Comparison of ENCODE assay signal across 8 cellular contexts in genomic region chr11:60912851-60913550, GRCh38. TPM values are rescaled to one million over a fixed set of nuclear protein-coding genes. Genes with fewer than 3 reads are reported as not detected.
DNase-seq lines count a peak whose midpoint lies in the region; ATAC-seq, FAIRE-seq and TF ChIP-seq lines count a peak whose summit lies in the region.

No MANE protein-coding gene starts in this region.

- H3K9ac ChIP-seq in endothelial cell of umbilical vein (replicated peaks; ENCODE audit: extremely low read depth, insufficient read depth, low read length), result peak overlapping the region; percentile 74

- H2AFZ ChIP-seq in endothelial cell of umbilical vein (ENCODE audit: low read depth, low read length), result peak overlapping the region; percentile 96

- no peak for DNase-seq in CD8-positive, alpha-beta memory T cell
- DNase-seq in Panc1 (ENCODE audit: low read depth, low spot score), result no peak
- DNase-seq in endothelial cell of umbilical vein (ENCODE audit: low read depth, low spot score), result peak; percentile 22
- DNase-seq in ovary, result peak in 1 of 5 donors; percentile 52
- DNase-seq in NCI-H1694 treated with DMSO at 0.1 percent for 48 hours (lab: John Stamatoyannopoulos, UW), result no peak
- DNase-seq in NCI-H2107 treated with DMSO at 0.1 percent for 48 hours (lab: John Stamatoyannopoulos, UW; ENCODE audit: unreplicated experiment), result no peak
- DNase-seq in cerebellum (ENCODE audit: low spot score), result no peak

- H3K36me3 Mint-ChIP-seq in CD8-positive, alpha-beta memory T cell, result peaks cover 0 to 12% (median 0%) of the 10 kb centered on the region in 3 donors

- in situ Hi-C loops in Panc1 (cut with HindIII; ENCODE audit: low pct_unique_long_range_greater_than_20kb, low sequenced_read_pairs), result no loop called here

- H3K27me3 Mint-ChIP-seq in CD8-positive, alpha-beta memory T cell, result no peaks in the 10 kb centered on the region

- peaks cover 59 to 77% (median 63%) of the 10 kb centered on the region in 3 donors for H3K4me1 Mint-ChIP-seq in CD8-positive, alpha-beta memory T cell

- peaks cover 2% of the 10 kb centered on the region for H3K36me3 ChIP-seq in CD8-positive, alpha-beta memory T cell (ENCODE audit: insufficient read depth, low read length)
- H3K36me3 ChIP-seq in Panc1 (ENCODE audit: control insufficient read depth, insufficient read depth, low read length), result no peaks in the 10 kb centered on the region
- no peaks in the 10 kb centered on the region for H3K36me3 ChIP-seq in endothelial cell of umbilical vein (ENCODE audit: control insufficient read depth in 2 of 2, extremely low read depth in 1 of 2, insufficient read depth in 2 of 2, low read length in 2 of 2)
- no peaks in the 10 kb centered on the region for H3K36me3 ChIP-seq in ovary

- CTCF ChIA-PET in CD8-positive, alpha-beta memory T cell (lab: Charles Lee), result interaction anchor here (0.7 to 4.8 kb wide), 8 partner anchors 8 to 595 kb away, joined by 3 to 51 read pairs (median 7); partner anchors contain the start of gene PRPF19
- CTCF ChIA-PET in Panc1 (lab: Charles Lee), result no interaction called here
- CTCF ChIA-PET in endothelial cell of umbilical vein (lab: Charles Lee), result interaction anchor here (0.9 to 4.8 kb wide), 10 partner anchors 8 to 240 kb away, joined by 3 to 32 read pairs (median 4); no protein-coding TSS in a partner anchor

- ATAC-seq in Panc1 (no peak), HG03097 (IDR thresholded peaks at IDR 0.05; ENCODE audit: low FRiP score, unreplicated experiment) (no peak)

- intact Hi-C loops in Panc1 (cut with micrococcal nuclease; ENCODE audit: unreplicated experiment), result no loop called here
- intact Hi-C loops in endothelial cell of umbilical vein (cut with micrococcal nuclease), result loop anchor here (10.0 kb wide), 1 partner anchor 222 kb away; no protein-coding TSS in a partner anchor
- intact Hi-C loops in ovary (cut with DNase I), result no loop called here

- peak overlapping the region; percentile 73 to 99 (median 97) for H3K4me3 Mint-ChIP-seq in CD8-positive, alpha-beta memory T cell

- H3K9me3 ChIP-seq in CD8-positive, alpha-beta memory T cell (ENCODE audit: low read length), result no peaks in the 10 kb centered on the region
- H3K9me3 ChIP-seq in Panc1 (ENCODE audit: control insufficient read depth, insufficient read depth, low read depth, low read length) (no peaks in the 10 kb centered on the region), endothelial cell of umbilical vein (replicated peaks; ENCODE audit: control insufficient read depth, insufficient read depth, low read length) (no peaks in the 10 kb centered on the region), ovary (no peaks in the 10 kb centered on the region)

- POLR2A ChIA-PET in CD8-positive, alpha-beta memory T cell (lab: Charles Lee), result interaction anchor here (0.6 to 3.8 kb wide), 8 partner anchors 8 to 880 kb away, joined by 3 to 33 read pairs (median 4); partner anchors contain the start of genes CD5, FEN1 and PRPF19
- POLR2A ChIA-PET in Panc1 (lab: Charles Lee) (no interaction called here), endothelial cell of umbilical vein (lab: Charles Lee) (interaction anchor here (1.0 to 1.5 kb wide), 2 partner anchors 11 to 14 kb away, joined by 3 to 5 read pairs; partner anchors contain the start of gene TMEM132A)

- H3K27ac ChIP-seq in CD8-positive, alpha-beta memory T cell (ENCODE audit: low read depth, low read length), result peak overlapping the region; percentile 82
- H3K27ac ChIP-seq in Panc1 (ENCODE audit: low read length), result peak overlapping the region; percentile 97
- H3K27ac ChIP-seq in endothelial cell of umbilical vein (ENCODE audit: insufficient read depth, low read depth, low read length), result peak overlapping the region; percentile 65
- peak overlapping the region; percentile 73 to 96 for H3K27ac ChIP-seq in ovary

- peaks cover 47% of the 10 kb centered on the region for H3K4me1 ChIP-seq in CD8-positive, alpha-beta memory T cell (ENCODE audit: insufficient read depth, low read length)
- H3K4me1 ChIP-seq in Panc1 (ENCODE audit: control insufficient read depth, insufficient read depth, low read length), result peaks cover 15% of the 10 kb centered on the region
- H3K4me1 ChIP-seq in endothelial cell of umbilical vein (ENCODE audit: control insufficient read depth, extremely low read depth, insufficient read depth, low read length), result peaks cover 26% of the 10 kb centered on the region
- peaks cover 3% of the 10 kb centered on the region for H3K4me1 ChIP-seq in ovary (ENCODE audit: insufficient read depth)

- no peaks in the 10 kb centered on the region for H3K9me1 ChIP-seq in endothelial cell of umbilical vein (replicated peaks; ENCODE audit: control insufficient read depth, extremely low read depth, insufficient read depth, low read length)

- FAIRE-seq in endothelial cell of umbilical vein (lab: Jason Lieb, UNC), result peak; percentile 64

- no peak for TF ChIP-seq CTCF in Panc1 (IDR thresholded peaks at IDR 0.05)
- no peak for TF ChIP-seq CTCF in endothelial cell of umbilical vein (IDR thresholded peaks at IDR 0.05; ENCODE audit: extremely low read depth in 1 of 2, insufficient read depth in 1 of 2, low read depth in 1 of 2, low read length in 2 of 2)
- no peak for TF ChIP-seq CTCF in ovary (IDR thresholded peaks at IDR 0.05)

- TF ChIP-seq POLR2A in endothelial cell of umbilical vein (IDR thresholded peaks at IDR 0.05; ENCODE audit: low read depth, low read length) (no peak), ovary (IDR thresholded peaks at IDR 0.05) (no peak)

- peak overlapping the region; percentile 58 to 99 (median 98) for H3K27ac Mint-ChIP-seq in CD8-positive, alpha-beta memory T cell

- peak overlapping the region; percentile 91 for H3K4me3 ChIP-seq in CD8-positive, alpha-beta memory T cell (ENCODE audit: low read length)
- H3K4me3 ChIP-seq in Panc1 (ENCODE audit: low read depth in 2 of 2, low read length in 2 of 2) (peak overlapping the region; percentile 69 to 79; a peak in 3 of 4 replicates), endothelial cell of umbilical vein (replicated peaks in 1 of 3; ENCODE audit: insufficient read depth in 1 of 3, low read depth in 1 of 3, low read length in 3 of 3) (peak overlapping the region in 2 of 3 experiments; percentile 76 to 79), ovary (no peak overlapping the region)

- 65 to 72% (median 71%) methylated on average over 22 of the region's 22 CpGs for WGBS in ovary, 3 donors

- H3K4me2 ChIP-seq in endothelial cell of umbilical vein (ENCODE audit: insufficient read depth, low read length), result peak overlapping the region; percentile 94

- no peak for TF ChIP-seq EP300 in ovary (IDR thresholded peaks at IDR 0.05)

- dilution Hi-C loops in endothelial cell of umbilical vein (cut with MboI; ENCODE audit: extremely low pct_ligation_motif_present, low sequenced_read_pairs), result no loop called here

- no peaks in the 10 kb centered on the region for H3K9me3 Mint-ChIP-seq in CD8-positive, alpha-beta memory T cell

- H4K20me1 ChIP-seq in endothelial cell of umbilical vein (replicated peaks; ENCODE audit: control insufficient read depth, extremely low read depth, insufficient read depth, low read length), result no peaks in the 10 kb centered on the region

- no peaks in the 10 kb centered on the region for H3K27me3 ChIP-seq in CD8-positive, alpha-beta memory T cell (ENCODE audit: insufficient read depth, low read length, poor library complexity, severe bottlenecking)
- H3K27me3 ChIP-seq in Panc1 (ENCODE audit: control insufficient read depth, insufficient read depth, low read length), result 0 out of 2 replicates have a peak, but pooled peaks cover 3% of the 10 kb centered on the region
- H3K27me3 ChIP-seq in endothelial cell of umbilical vein (ENCODE audit: control insufficient read depth in 2 of 2, insufficient read depth in 2 of 2, low read length in 2 of 2), result peaks cover 0 to 5% of the 10 kb centered on the region in 2 experiments
- H3K27me3 ChIP-seq in ovary, result no peaks in the 10 kb centered on the region

- BruUV-seq in Panc1 (replicated peaks; lab: Mats Ljungman, UMichigan) (no TSS peak), endothelial cell of umbilical vein (replicated peaks; lab: Mats Ljungman, UMichigan) (no TSS peak)

- H3K79me2 ChIP-seq in endothelial cell of umbilical vein (ENCODE audit: control insufficient read depth, insufficient read depth, low read length), result peaks cover 35% of the 10 kb centered on the region

RNA-seq across cellular contexts. Expression of gene TMEM109, which starts 1.0 kb away (rescaled TPM):
- 100 to 1,000 TPM; 144 to 147 TPM for total RNA-seq in CD8-positive, alpha-beta memory T cell
- 396 TPM for polyA plus RNA-seq in CD8-positive, alpha-beta memory T cell
- 91.8 TPM for total RNA-seq in Panc1 (2021; ENCODE audit: unreplicated experiment)
- 72.0 TPM for polyA plus RNA-seq in Panc1 (2012; ENCODE audit: insufficient read length)
- 172 and 192 TPM in 2 replicates for total RNA-seq in endothelial cell of umbilical vein
- polyA plus RNA-seq in endothelial cell of umbilical vein, result 141 and 143 TPM in 2 replicates
- polyA plus RNA-seq in endothelial cell of umbilical vein (2011; cell fraction: cytosol; rRNA removed), result 110 and 120 TPM in 2 replicates
- 44.9 and 46.5 TPM in 2 replicates for polyA plus RNA-seq in endothelial cell of umbilical vein (2011; cell fraction: nucleus; rRNA removed)
- polyA plus RNA-seq in endothelial cell of umbilical vein (2012), result 134 and 137 TPM in 2 replicates
- polyA minus RNA-seq in endothelial cell of umbilical vein, result 96.8 and 102 TPM in 2 replicates
- polyA minus RNA-seq in endothelial cell of umbilical vein (2011; cell fraction: cytosol; rRNA and poly(A)+ RNA removed), result 31.4 TPM
- 15.1 and 18.6 TPM in 2 replicates for polyA minus RNA-seq in endothelial cell of umbilical vein (2011; cell fraction: nucleus; rRNA and poly(A)+ RNA removed)
- total RNA-seq in ovary, result 100 to 1,000 TPM in 5 of 7 donors, 10 to 100 TPM in 2; 88.7 to 143 (median 109) TPM
- polyA plus RNA-seq in ovary, result 100 to 1,000 TPM; 133 to 145 TPM
- 7.3 TPM for total RNA-seq in cerebellum

RNA-seq across cellular contexts. Expression of gene PRPF19, which starts 6.6 kb away (rescaled TPM):
- 100 to 1,000 TPM; 201 to 204 TPM for total RNA-seq in CD8-positive, alpha-beta memory T cell
- polyA plus RNA-seq in CD8-positive, alpha-beta memory T cell, result 19.0 TPM
- 149 TPM for total RNA-seq in Panc1 (2021; ENCODE audit: unreplicated experiment)
- 198 TPM for polyA plus RNA-seq in Panc1 (2012; ENCODE audit: insufficient read length)
- 114 and 126 TPM in 2 replicates for total RNA-seq in endothelial cell of umbilical vein
- polyA plus RNA-seq in endothelial cell of umbilical vein, result 97.1 and 121 TPM in 2 replicates
- 59.2 and 60.9 TPM in 2 replicates for polyA plus RNA-seq in endothelial cell of umbilical vein (2011; cell fraction: cytosol; rRNA removed)
- polyA plus RNA-seq in endothelial cell of umbilical vein (2011; cell fraction: nucleus; rRNA removed), result 56.2 and 57.8 TPM in 2 replicates
- 94.9 and 116 TPM in 2 replicates for polyA plus RNA-seq in endothelial cell of umbilical vein (2012)
- 67.3 and 68.0 TPM in 2 replicates for polyA minus RNA-seq in endothelial cell of umbilical vein
- 64.3 TPM for polyA minus RNA-seq in endothelial cell of umbilical vein (2011; cell fraction: cytosol; rRNA and poly(A)+ RNA removed)
- 43.5 and 61.7 TPM in 2 replicates for polyA minus RNA-seq in endothelial cell of umbilical vein (2011; cell fraction: nucleus; rRNA and poly(A)+ RNA removed)
- total RNA-seq in ovary, result 100 to 1,000 TPM in 2 of 7 donors, 10 to 100 TPM in 5; 44.1 to 109 (median 97.2) TPM
- 10 to 100 TPM; 66.2 to 73.4 TPM for polyA plus RNA-seq in ovary
- total RNA-seq in cerebellum, result 48.2 TPM

RNA-seq across cellular contexts. Expression of gene TMEM132A, which starts 11.3 kb away (rescaled TPM):
- under 1 TPM; 0.68 to 0.73 TPM for total RNA-seq in CD8-positive, alpha-beta memory T cell
- polyA plus RNA-seq in CD8-positive, alpha-beta memory T cell, result not detected
- 154 TPM for total RNA-seq in Panc1 (2021; ENCODE audit: unreplicated experiment)
- 211 TPM for polyA plus RNA-seq in Panc1 (2012; ENCODE audit: insufficient read length)
- 106 and 120 TPM in 2 replicates for total RNA-seq in endothelial cell of umbilical vein
- polyA plus RNA-seq in endothelial cell of umbilical vein, result 74.3 and 97.9 TPM in 2 replicates
- polyA plus RNA-seq in endothelial cell of umbilical vein (2011; cell fraction: cytosol; rRNA removed), result 41.5 and 70.3 TPM in 2 replicates
- polyA plus RNA-seq in endothelial cell of umbilical vein (2011; cell fraction: nucleus; rRNA removed), result 232 and 251 TPM in 2 replicates
- 74.2 and 116 TPM in 2 replicates for polyA plus RNA-seq in endothelial cell of umbilical vein (2012)
- 45.9 and 54.1 TPM in 2 replicates for polyA minus RNA-seq in endothelial cell of umbilical vein
- polyA minus RNA-seq in endothelial cell of umbilical vein (2011; cell fraction: cytosol; rRNA and poly(A)+ RNA removed), result 16.0 TPM
- 49.9 and 59.0 TPM in 2 replicates for polyA minus RNA-seq in endothelial cell of umbilical vein (2011; cell fraction: nucleus; rRNA and poly(A)+ RNA removed)
- 10 to 100 TPM; 16.5 to 34.1 (median 21.3) TPM for total RNA-seq in ovary
- 10 to 100 TPM in 1 of 2 donors, 1 to 10 TPM in 1; 2.9 to 21.3 TPM for polyA plus RNA-seq in ovary
- 69.1 TPM for total RNA-seq in cerebellum

RNA-seq across cellular contexts. Expression of gene SLC15A3, which starts 39.0 kb away (rescaled TPM):
- 1 to 10 TPM; 1.2 to 1.5 TPM for total RNA-seq in CD8-positive, alpha-beta memory T cell
- not detected for polyA plus RNA-seq in CD8-positive, alpha-beta memory T cell
- total RNA-seq in Panc1 (2021; ENCODE audit: unreplicated experiment) (8.7 TPM), endothelial cell of umbilical vein (1.7 and 4.4 TPM in 2 replicates), ovary (10 to 100 TPM; 25.3 to 55.8 (median 43.9) TPM), cerebellum (3.3 TPM)
- 6.4 TPM for polyA plus RNA-seq in Panc1 (2012; ENCODE audit: insufficient read length)
- polyA plus RNA-seq in endothelial cell of umbilical vein (3.3 TPM in 2 replicates), ovary (10 to 100 TPM; 27.2 to 38.9 TPM)
- polyA plus RNA-seq in endothelial cell of umbilical vein (2011; cell fraction: cytosol; rRNA removed), result 1.4 and 1.7 TPM in 2 replicates
- 1.4 and 2.4 TPM in 2 replicates for polyA plus RNA-seq in endothelial cell of umbilical vein (2011; cell fraction: nucleus; rRNA removed)
- polyA plus RNA-seq in endothelial cell of umbilical vein (2012), result 1.7 and 3.3 TPM in 2 replicates
- polyA minus RNA-seq in endothelial cell of umbilical vein, result 2.0 and 2.6 TPM in 2 replicates
- not detected for polyA minus RNA-seq in endothelial cell of umbilical vein (2011; cell fraction: cytosol; rRNA and poly(A)+ RNA removed)
- 2.1 and 5.8 TPM in 2 replicates for polyA minus RNA-seq in endothelial cell of umbilical vein (2011; cell fraction: nucleus; rRNA and poly(A)+ RNA removed)

RNA-seq across cellular contexts. Expression of gene ZP1, which starts 45.7 kb away (rescaled TPM):
- not detected for total RNA-seq in CD8-positive, alpha-beta memory T cell
- polyA plus RNA-seq in CD8-positive, alpha-beta memory T cell, result 0.22 TPM
- total RNA-seq in Panc1 (2021; ENCODE audit: unreplicated experiment) (not detected), endothelial cell of umbilical vein (not detected in 2 replicates), ovary (not detected), cerebellum (not detected)
- polyA plus RNA-seq in Panc1 (2012; ENCODE audit: insufficient read length), result not detected
- polyA plus RNA-seq in endothelial cell of umbilical vein (not detected in 2 replicates), ovary (under 1 TPM in 1 of 2 donors, not detected in 1; 0.17 TPM)
- polyA plus RNA-seq in endothelial cell of umbilical vein (2011; cell fraction: cytosol; rRNA removed), result not detected in 2 replicates
- not detected in 2 replicates for polyA plus RNA-seq in endothelial cell of umbilical vein (2011; cell fraction: nucleus; rRNA removed)
- not detected in 2 replicates for polyA plus RNA-seq in endothelial cell of umbilical vein (2012)
- not detected in 2 replicates for polyA minus RNA-seq in endothelial cell of umbilical vein
- polyA minus RNA-seq in endothelial cell of umbilical vein (2011; cell fraction: cytosol; rRNA and poly(A)+ RNA removed), result not detected
- polyA minus RNA-seq in endothelial cell of umbilical vein (2011; cell fraction: nucleus; rRNA and poly(A)+ RNA removed), result not detected in 2 replicates

Comparison
In these comparisons a context has a peak if more than half of its experiments do, and no peak if none do; other contexts are left out.
1. RNA of gene TMEM109, which starts 1.0 kb away (total RNA-seq): 172 to 192 TPM in endothelial cell of umbilical vein, 144 to 147 TPM in CD8-positive, alpha-beta memory T cell, 88.7 to 143 TPM in ovary and 91.8 TPM in Panc1 (single experiment); 7.3 TPM in cerebellum (single experiment); every median in the first group is over 10 times any median in the second.
2. RNA of gene TMEM132A, which starts 11.3 kb away (total RNA-seq): 154 TPM in Panc1 (single experiment), 106 to 120 TPM in endothelial cell of umbilical vein, 69.1 TPM in cerebellum (single experiment) and 16.5 to 34.1 TPM in ovary; 0.68 to 0.73 TPM in CD8-positive, alpha-beta memory T cell; every median in the first group is over 10 times any median in the second.
3. Peak in every context shown above with its lines, with median percentiles within 50 percentile points of each other: H3K27ac ChIP-seq.